In genomic region chr21:14527690-14528652, GRCh38 we compare ENCODE assay signal across 1 cellular context.
TF ChIP-seq lines count a peak whose summit lies in the region.

No MANE protein-coding gene starts in this region.

TF ChIP-seq in K562, 482 proteins besides CTCF, POLR2A, EP300 and RAD21:
- peak in 1 of 2 experiments; percentile 26 for TF ChIP-seq NCOA2 (IDR thresholded peaks at IDR 0.05; ENCODE audit: partially characterized antibody in 2 of 2)
- TF ChIP-seq TAF9B (IDR thresholded peaks at IDR 0.05; ENCODE audit: partially characterized antibody): peak; percentile 13
- no peak for TF ChIP-seq CEBPG (CRISPR knock-in tag; IDR thresholded peaks at IDR 0.05)
- peak; percentile 21 to 45; a peak in 2 of 4 replicates for TF ChIP-seq CEBPG (tag; conservative IDR thresholded peaks at IDR 0.05 in 1 of 2, IDR thresholded peaks at IDR 0.05 in 1 of 2)
- peak; percentile 82 for TF ChIP-seq CEBPB (tag; IDR thresholded peaks at IDR 0.05)
- TF ChIP-seq POLR2H (tag; IDR thresholded peaks at IDR 0.05; ENCODE audit: low read depth): peak; percentile 38
- no peak for TF ChIP-seq MAFG (tag; conservative IDR thresholded peaks at IDR 0.05)
- TF ChIP-seq CHD1 (IDR thresholded peaks at IDR 0.05; ENCODE audit: low read length): peak; percentile 43
- no peak for TF ChIP-seq ELF2 (CRISPR knock-in tag; IDR thresholded peaks at IDR 0.05)
